In genomic region chr5:127551410-127552041, GRCh38 we compare ENCODE assay signal across 7 cellular contexts.
"Had no signal": no experiment of that assay in that cellular context is flagged by ENCODE, and none has a peak within 500 bp of the region (broad histone marks: within the 10 kb centered on the region; RNA-seq: fewer than 3 reads in every experiment).

No MANE protein-coding gene starts in this region.

- H2AFZ ChIP-seq: GM23338 had no signal

- H3K27ac Mint-ChIP-seq: GM23338, H9, IgD-negative memory B cell had no signal

- H3K4me3 Mint-ChIP-seq: GM23338, H9, IgD-negative memory B cell had no signal

- H3K4me2 ChIP-seq: GM23338 had no signal

- H3K4me1 Mint-ChIP-seq: GM23338, H9, IgD-negative memory B cell had no signal

- H3K27me3 Mint-ChIP-seq: IgD-negative memory B cell had no signal

- H3K9me3 Mint-ChIP-seq: GM23338, H9, IgD-negative memory B cell had no signal

- H3K4me3 ChIP-seq: GM23338 had no signal

- DNase-seq: H9, HCEC 1CT, KBM-7 had no signal

- H3K27ac ChIP-seq: HL-60 had no signal

- ATAC-seq: GM23338, HepG2 had no signal
